ENCODE assay signal across 8 cellular contexts in the genomic region with DNA sequence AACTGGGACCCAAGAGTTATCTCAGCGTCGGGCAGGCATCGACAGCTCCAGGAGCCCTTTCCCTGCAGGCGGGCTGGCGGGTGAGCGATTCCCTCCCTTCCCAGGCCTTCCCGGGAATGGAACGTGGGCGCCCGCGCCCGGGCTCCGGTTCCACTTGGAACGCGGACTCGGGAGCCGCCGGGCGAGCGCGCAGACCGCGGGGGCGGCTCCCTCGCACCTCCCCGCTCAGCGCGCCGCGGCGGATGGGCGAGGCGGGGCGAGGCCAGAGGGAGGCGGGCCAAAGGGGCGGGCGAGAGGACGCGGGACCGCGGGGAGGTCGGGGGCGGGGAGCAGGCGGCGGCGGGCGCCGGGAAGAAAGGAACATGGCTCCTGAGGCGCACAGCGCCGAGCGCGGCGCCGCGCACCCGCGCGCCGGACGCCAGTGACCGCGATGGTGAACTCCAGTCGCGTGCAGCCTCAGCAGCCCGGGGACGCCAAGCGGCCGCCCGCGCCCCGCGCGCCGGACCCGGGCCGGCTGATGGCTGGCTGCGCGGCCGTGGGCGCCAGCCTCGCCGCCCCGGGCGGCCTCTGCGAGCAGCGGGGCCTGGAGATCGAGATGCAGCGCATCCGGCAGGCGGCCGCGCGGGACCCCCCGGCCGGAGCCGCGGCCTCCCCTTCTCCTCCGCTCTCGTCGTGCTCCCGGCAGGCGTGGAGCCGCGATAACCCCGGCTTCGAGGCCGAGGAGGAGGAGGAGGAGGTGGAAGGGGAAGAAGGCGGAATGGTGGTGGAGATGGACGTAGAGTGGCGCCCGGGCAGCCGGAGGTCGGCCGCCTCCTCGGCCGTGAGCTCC. TPM values are rescaled to one million over a fixed set of nuclear protein-coding genes. Genes with fewer than 3 reads are reported as not detected.
DNase-seq lines count a peak whose midpoint lies in the region; ATAC-seq and TF ChIP-seq lines count a peak whose summit lies in the region.

A gene (plus strand): TSS at position 332 of the 829 bp plus-strand sequence. CDS start 99 bp downstream, at position 431.

- peak; percentile 68 for ATAC-seq in HG03378 (IDR thresholded peaks at IDR 0.05; ENCODE audit: unreplicated experiment)

- DNase-seq in NT2/D1 (ENCODE audit: low read depth, low spot score): no peak
- peak; percentile 89 for DNase-seq in activated CD8-positive, alpha-beta memory T cell treated with anti-CD3 and anti-CD28 coated beads, Interleukin-2, amount 50 U/mL, for 48 hours
- DNase-seq in epidermal melanocyte (ENCODE audit: insufficient read length, low spot score): peak; percentile 52
- DNase-seq in stimulated activated CD8-positive, alpha-beta memory T cell treated with anti-CD3 and anti-CD28 coated beads, Interleukin-4, amount 100 ng/mL, for 1 hour (ENCODE audit: low read depth in 2 of 2, low spot score in 1 of 2): peak; percentile 28 to 68

- peak within 1 kb of the TSS; percentile 91 for H3K9ac ChIP-seq in NT2/D1 (ENCODE audit: insufficient read length, low read depth)

- H3K4me3 ChIP-seq in NT2/D1 (ENCODE audit: insufficient read length, low read depth) (peak within 1 kb of the TSS; percentile 69), mononuclear cell (ENCODE audit: low read length) (peak within 1 kb of the TSS; percentile 62)

- peaks cover 2% of the 10 kb centered on the region for H3K4me1 ChIP-seq in NT2/D1 (ENCODE audit: insufficient read depth, insufficient read length)
- H3K4me1 ChIP-seq in mononuclear cell (ENCODE audit: insufficient read depth, low read length): peaks cover 33% of the 10 kb centered on the region

- H3K36me3 ChIP-seq in NT2/D1 (ENCODE audit: insufficient read depth, insufficient read length, low read length): no peaks in the 10 kb centered on the region

- no peak for TF ChIP-seq CTCF in C4-2B (conservative IDR thresholded peaks at IDR 0.05)

- TF ChIP-seq POLR2A in GM19193 (IDR thresholded peaks at IDR 0.05; ENCODE audit: extremely low read depth, insufficient read depth, insufficient read length): peak; percentile 74

- H3K27ac ChIP-seq in C4-2B: peak within 1 kb of the TSS; percentile 51

- no peaks in the 10 kb centered on the region for H3K9me3 ChIP-seq in NT2/D1 (ENCODE audit: insufficient read depth, low read length)
- H3K9me3 ChIP-seq in mononuclear cell (ENCODE audit: low read depth, low read length): no peaks in the 10 kb centered on the region

- peaks cover 15% of the 10 kb centered on the region for H3K27me3 ChIP-seq in NT2/D1 (ENCODE audit: insufficient read depth, insufficient read length)
- H3K27me3 ChIP-seq in mononuclear cell (ENCODE audit: insufficient read depth, low read length): no peaks in the 10 kb centered on the region

RNA-seq across cellular contexts. Expression of the gene that starts here (rescaled TPM):
- total RNA-seq in mononuclear cell: 8.0 TPM
